ENCODE assay signal across 14 cellular contexts in the genomic region with DNA sequence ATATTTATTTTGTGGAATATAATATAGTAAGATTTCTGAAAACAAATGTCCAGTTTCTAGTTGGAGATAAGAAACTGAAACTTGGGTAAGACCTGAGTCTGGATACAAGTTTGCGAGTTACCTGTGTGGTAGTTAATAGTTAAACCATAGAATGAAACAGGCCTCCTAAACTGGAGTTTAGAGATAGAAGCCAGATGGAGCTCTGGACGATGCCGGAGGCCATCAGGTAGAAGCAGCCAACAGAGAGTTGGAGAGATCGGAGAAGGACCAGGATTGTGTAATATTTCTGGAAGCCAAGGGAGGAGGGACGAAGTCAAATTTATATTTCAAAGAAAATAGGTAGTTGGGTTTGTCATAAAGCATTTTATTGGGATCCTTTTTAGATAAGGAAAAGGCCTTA. TPM values are rescaled to one million over a fixed set of nuclear protein-coding genes. Genes with fewer than 3 reads are reported as not detected.
DNase-seq lines count a peak whose midpoint lies in the region; ATAC-seq and TF ChIP-seq lines count a peak whose summit lies in the region.
"Had no signal": no experiment of that assay in that cellular context is flagged by ENCODE, and none has a peak within 500 bp of the region (broad histone marks: within the 10 kb centered on the region; RNA-seq: fewer than 3 reads in every experiment).

No MANE protein-coding gene starts in this region.

- 48% methylated on average over 5 of the region's 5 CpGs for WGBS in hepatocyte (ENCODE audit: low lambda C conversion rate, missing lambda C conversion rate)

- POLR2A ChIA-PET in WTC11 (lab: Charles Lee): interaction anchor here (0.5 kb wide), 1 partner anchor 153 kb away, joined by 5 read pairs; no protein-coding TSS in a partner anchor

- no peaks in the 10 kb centered on the region for H3K27me3 ChIP-seq in hepatocyte
- H3K27me3 ChIP-seq: left lung had no signal

- H3K9me3 Mint-ChIP-seq in activated T-cell treated with anti-CD3 and anti-CD28 coated beads, Interleukin-2, amount 50 U/mL, for 24 hours: no peaks in the 10 kb centered on the region
- no peaks in the 10 kb centered on the region for H3K9me3 Mint-ChIP-seq in WTC11
- no peaks in the 10 kb centered on the region for H3K9me3 Mint-ChIP-seq in stimulated activated memory B cell treated with anti-CD40 and anti-IgM and Interleukin-4, amounts not matched to agents 10 μg/mL and 1 μg/mL and 100 μg/mL, for 72 hours
- H3K9me3 Mint-ChIP-seq: neural crest cell had no signal

- CTCF ChIA-PET in WTC11 (lab: Charles Lee): interaction anchor here (1.1 kb wide), 1 partner anchor 139 kb away, joined by 3 read pairs; no protein-coding TSS in a partner anchor

- TF ChIP-seq CTCF in WTC11 (IDR thresholded peaks at IDR 0.05): no peak
- TF ChIP-seq CTCF in hepatocyte (IDR thresholded peaks at IDR 0.05; ENCODE audit: poor library complexity): no peak

- H3K27ac Mint-ChIP-seq in activated T-cell treated with anti-CD3 and anti-CD28 coated beads, Interleukin-2, amount 50 U/mL, for 24 hours: peak overlapping the region; percentile 98
- H3K27ac Mint-ChIP-seq in WTC11: peak overlapping the region; percentile 22
- H3K27ac Mint-ChIP-seq in stimulated activated memory B cell treated with anti-CD40 and anti-IgM and Interleukin-4, amounts not matched to agents 10 μg/mL and 1 μg/mL and 100 μg/mL, for 72 hours: peak overlapping the region; percentile 58

- no peaks in the 10 kb centered on the region for H3K36me3 ChIP-seq in hepatocyte (replicated peaks; ENCODE audit: insufficient read depth, low read depth)

- no peak overlapping the region for H3K4me3 Mint-ChIP-seq in activated T-cell treated with anti-CD3 and anti-CD28 coated beads, Interleukin-2, amount 50 U/mL, for 24 hours
- no peak overlapping the region for H3K4me3 Mint-ChIP-seq in WTC11
- H3K4me3 Mint-ChIP-seq in stimulated activated memory B cell treated with anti-CD40 and anti-IgM and Interleukin-4, amounts not matched to agents 10 μg/mL and 1 μg/mL and 100 μg/mL, for 72 hours: no peak overlapping the region
- H3K4me3 Mint-ChIP-seq: neural crest cell had no signal

- H3K36me3 Mint-ChIP-seq in activated T-cell treated with anti-CD3 and anti-CD28 coated beads, Interleukin-2, amount 50 U/mL, for 24 hours (ENCODE audit: low read depth): peaks cover 91% of the 10 kb centered on the region
- peaks cover 34% of the 10 kb centered on the region for H3K36me3 Mint-ChIP-seq in WTC11
- peaks cover 23% of the 10 kb centered on the region for H3K36me3 Mint-ChIP-seq in stimulated activated memory B cell treated with anti-CD40 and anti-IgM and Interleukin-4, amounts not matched to agents 10 μg/mL and 1 μg/mL and 100 μg/mL, for 72 hours

- no peak for DNase-seq in activated T-cell treated with anti-CD3 and anti-CD28 coated beads, Interleukin-2, amount 50 U/mL, for 24 hours
- no peak for DNase-seq in activated T-cell treated with anti-CD3 and anti-CD28 coated beads, Interleukin-2, amount 50 U/mL, for 1 hour
- DNase-seq in WTC11 (ENCODE audit: low spot score): no peak
- peak; percentile 42 for DNase-seq in hepatocyte (ENCODE audit: low spot score)
- no peak for DNase-seq in activated effector memory CD4-positive, alpha-beta T cell treated with anti-CD3 and anti-CD28 coated beads, Interleukin-2, amount 50 U/mL, for 16 hours
- no peak for DNase-seq in NCI-H187 treated with DMSO at 0.1 percent for 48 hours (lab: John Stamatoyannopoulos, UW)
- DNase-seq: amniotic stem cell; left lung; NCI-H2227 treated with DMSO at 0.1 percent for 48 hours; right cardiac atrium; stimulated activated CD4-positive, alpha-beta T cell treated with anti-CD3 and anti-CD28 coated beads, Interleukin-4, amount 100 ng/mL, for 1 hour had no signal

- H3K9me3 ChIP-seq in hepatocyte (ENCODE audit: low read depth): no peaks in the 10 kb centered on the region
- H3K9me3 ChIP-seq: left lung had no signal

- H3K4me1 Mint-ChIP-seq in activated T-cell treated with anti-CD3 and anti-CD28 coated beads, Interleukin-2, amount 50 U/mL, for 24 hours (ENCODE audit: low read depth): peaks cover 83% of the 10 kb centered on the region
- peaks cover 32% of the 10 kb centered on the region for H3K4me1 Mint-ChIP-seq in WTC11
- peaks cover 62% of the 10 kb centered on the region for H3K4me1 Mint-ChIP-seq in stimulated activated memory B cell treated with anti-CD40 and anti-IgM and Interleukin-4, amounts not matched to agents 10 μg/mL and 1 μg/mL and 100 μg/mL, for 72 hours

- no peaks in the 10 kb centered on the region for H3K27me3 Mint-ChIP-seq in activated T-cell treated with anti-CD3 and anti-CD28 coated beads, Interleukin-2, amount 50 U/mL, for 24 hours
- no peaks in the 10 kb centered on the region for H3K27me3 Mint-ChIP-seq in WTC11 (ENCODE audit: low read depth)
- H3K27me3 Mint-ChIP-seq in stimulated activated memory B cell treated with anti-CD40 and anti-IgM and Interleukin-4, amounts not matched to agents 10 μg/mL and 1 μg/mL and 100 μg/mL, for 72 hours: no peaks in the 10 kb centered on the region

- ATAC-seq in WTC11 (no peak), GM21381 (IDR thresholded peaks at IDR 0.05; ENCODE audit: unreplicated experiment) (no peak)
- no peak for ATAC-seq in stimulated activated memory B cell treated with anti-CD40 and anti-IgM and Interleukin-4, amounts not matched to agents 10 μg/mL and 1 μg/mL and 100 μg/mL, for 72 hours
- ATAC-seq: left lung, right cardiac atrium had no signal

- peaks cover 50% of the 10 kb centered on the region for H4K20me1 ChIP-seq in hepatocyte (ENCODE audit: insufficient read depth, poor library complexity, severe bottlenecking)

- H3K79me2 ChIP-seq in hepatocyte: peaks cover 96% of the 10 kb centered on the region

- peak overlapping the region; percentile 62 for H3K4me2 ChIP-seq in hepatocyte

- peak overlapping the region; percentile 55 for H3K27ac ChIP-seq in hepatocyte

- no peaks in the 10 kb centered on the region for H3K9me2 ChIP-seq in hepatocyte (replicated peaks; ENCODE audit: insufficient read depth)

- H2AFZ ChIP-seq in hepatocyte: no peak overlapping the region

- peaks cover 18% of the 10 kb centered on the region for H3K4me1 ChIP-seq in hepatocyte (ENCODE audit: insufficient read depth)

- no peak overlapping the region for H3K4me3 ChIP-seq in hepatocyte
- H3K4me3 ChIP-seq: left lung had no signal

TF ChIP-seq in WTC11, 78 proteins besides CTCF, POLR2A, EP300 and RAD21:
- TF ChIP-seq AR (CRISPR knock-in tag; IDR thresholded peaks at IDR 0.05) (no peak), GTF2I (CRISPR knock-in tag; conservative IDR thresholded peaks at IDR 0.05) (no peak), IRF2 (CRISPR knock-in tag; IDR thresholded peaks at IDR 0.05; ENCODE audit: borderline replicate concordance, low read depth) (no peak), FOXP1 (CRISPR knock-in tag; IDR thresholded peaks at IDR 0.05; ENCODE audit: borderline replicate concordance) (no peak), TEAD4 (CRISPR knock-in tag; IDR thresholded peaks at IDR 0.05) (no peak)
- TF ChIP-seq, protein P1, sequence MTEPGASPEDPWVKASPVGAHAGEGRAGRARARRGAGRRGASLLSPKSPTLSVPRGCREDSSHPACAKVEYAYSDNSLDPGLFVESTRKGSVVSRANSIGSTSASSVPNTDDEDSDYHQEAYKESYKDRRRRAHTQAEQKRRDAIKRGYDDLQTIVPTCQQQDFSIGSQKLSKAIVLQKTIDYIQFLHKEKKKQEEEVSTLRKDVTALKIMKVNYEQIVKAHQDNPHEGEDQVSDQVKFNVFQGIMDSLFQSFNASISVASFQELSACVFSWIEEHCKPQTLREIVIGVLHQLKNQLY (CRISPR knock-in tag; IDR thresholded peaks at IDR 0.05): no peak

RNA-seq across cellular contexts. Expression of gene ARID1A, which starts 45.1 kb away (rescaled TPM):
- 98.0 to 105 TPM (median 103 TPM) in 3 replicates for total RNA-seq in WTC11 (2021)
- total RNA-seq in hepatocyte: 32.3 and 35.8 TPM in 2 replicates
- polyA plus RNA-seq in hepatocyte: 26.6 and 27.9 TPM in 2 replicates

RNA-seq across cellular contexts. Expression of gene PIGV, which starts 46.8 kb away (rescaled TPM):
- total RNA-seq in WTC11 (2021): 13.1 to 15.0 TPM (median 13.7 TPM) in 3 replicates
- total RNA-seq in hepatocyte: 22.0 and 35.5 TPM in 2 replicates
- polyA plus RNA-seq in hepatocyte: 19.1 and 21.2 TPM in 2 replicates

Comparison
In these comparisons a context has a peak if more than half of its experiments do, and no peak if none do; other contexts are left out.
1. H3K27ac Mint-ChIP-seq: peak in every context shown above with its lines; median percentile 98 in activated T-cell treated with anti-CD3 and anti-CD28 coated beads, Interleukin-2, amount 50 U/mL, for 24 hours; 58 in stimulated activated memory B cell treated with anti-CD40 and anti-IgM and Interleukin-4, amounts not matched to agents 10 μg/mL and 1 μg/mL and 100 μg/mL, for 72 hours; 22 in WTC11.